ENCODE assay signal across 19 cellular contexts in genomic region chr2:13227543-13227942, GRCh38.
DNase-seq lines count a peak whose midpoint lies in the region; TF ChIP-seq lines count a peak whose summit lies in the region.
"Had no signal": no experiment of that assay in that cellular context is flagged by ENCODE, and none has a peak within 500 bp of the region (broad histone marks: within the 10 kb centered on the region; RNA-seq: fewer than 3 reads in every experiment).

No MANE protein-coding gene starts in this region.

- H3K9me3 Mint-ChIP-seq in activated naive CD4-positive, alpha-beta T cell treated with anti-CD3 and anti-CD28 coated beads for 36 hours = no peaks in the 10 kb centered on the region
- H3K9me3 Mint-ChIP-seq: activated naive CD8-positive, alpha-beta T cell treated with anti-CD3 and anti-CD28 coated beads, Interleukin-2, amount 50 U/mL, for 24 hours; type B pancreatic cell had no signal

- peak overlapping the region; percentile 64; the same call in 1 of the 2 replicates for H3K27ac ChIP-seq in VCaP
- H3K27ac ChIP-seq: brain microvascular endothelial cell, colonic mucosa, right lobe of liver had no signal

- no peaks in the 10 kb centered on the region for H3K4me1 Mint-ChIP-seq in activated naive CD4-positive, alpha-beta T cell treated with anti-CD3 and anti-CD28 coated beads for 36 hours (ENCODE audit: low read depth)
- H3K4me1 Mint-ChIP-seq: activated naive CD8-positive, alpha-beta T cell treated with anti-CD3 and anti-CD28 coated beads, Interleukin-2, amount 50 U/mL, for 24 hours; CD8-positive, alpha-beta memory T cell; naive B cell had no signal

- H3K36me3 Mint-ChIP-seq in activated naive CD4-positive, alpha-beta T cell treated with anti-CD3 and anti-CD28 coated beads for 36 hours (ENCODE audit: low read depth) = no peaks in the 10 kb centered on the region
- H3K36me3 Mint-ChIP-seq: CD8-positive, alpha-beta memory T cell; naive B cell; type B pancreatic cell had no signal

- H3K27ac Mint-ChIP-seq in activated naive CD4-positive, alpha-beta T cell treated with anti-CD3 and anti-CD28 coated beads for 36 hours = no peak overlapping the region
- H3K27ac Mint-ChIP-seq: activated naive CD8-positive, alpha-beta T cell treated with anti-CD3 and anti-CD28 coated beads, Interleukin-2, amount 50 U/mL, for 24 hours; naive B cell; type B pancreatic cell had no signal

- peak; percentile 49 for DNase-seq in COR-L47 (lab: John Stamatoyannopoulos, UW)
- DNase-seq in NCI-H1105 treated with DMSO at 0.1 percent for 48 hours (lab: John Stamatoyannopoulos, UW) = peak; percentile 83
- peak; percentile 45 for DNase-seq in NCI-H510A (lab: John Stamatoyannopoulos, UW)
- no peak for DNase-seq in activated naive CD4-positive, alpha-beta T cell treated with anti-CD3 and anti-CD28 coated beads for 36 hours
- no peak for DNase-seq in NCI-H146 treated with DMSO at 0.1 percent for 48 hours (lab: John Stamatoyannopoulos, UW; ENCODE audit: unreplicated experiment)
- DNase-seq in AML-193 (lab: John Stamatoyannopoulos, UW) = no peak
- DNase-seq in A172 (ENCODE audit: low spot score) = no peak
- DNase-seq: activated CD4-positive, CD25-positive, alpha-beta regulatory T cell; activated naive CD8-positive, alpha-beta T cell treated with anti-CD3 and anti-CD28 coated beads, Interleukin-2, amount 50 U/mL, for 24 hours; brain microvascular endothelial cell; CD8-positive, alpha-beta memory T cell; colonic mucosa; KG1; naive B cell; right lobe of liver; stimulated activated naive CD8-positive, alpha-beta T cell treated with anti-CD3 and anti-CD28 coated beads, Interleukin-15, Interleukin-2, amounts not matched to agents 100 U/mL and 50 U/mL, for 24 hours; T-helper 2 cell had no signal

- intact Hi-C loops in activated naive CD4-positive, alpha-beta T cell treated with anti-CD3 and anti-CD28 coated beads for 36 hours (cut with micrococcal nuclease) = no loop called here

- no peak for TF ChIP-seq CTCF in VCaP (conservative IDR thresholded peaks at IDR 0.05)

- no peak overlapping the region for H3K4me3 Mint-ChIP-seq in activated naive CD4-positive, alpha-beta T cell treated with anti-CD3 and anti-CD28 coated beads for 36 hours
- H3K4me3 Mint-ChIP-seq: activated naive CD8-positive, alpha-beta T cell treated with anti-CD3 and anti-CD28 coated beads, Interleukin-2, amount 50 U/mL, for 24 hours; CD8-positive, alpha-beta memory T cell; naive B cell; type B pancreatic cell had no signal

- peaks cover 14% of the 10 kb centered on the region for H3K27me3 Mint-ChIP-seq in activated naive CD4-positive, alpha-beta T cell treated with anti-CD3 and anti-CD28 coated beads for 36 hours (ENCODE audit: low read depth)
- H3K27me3 Mint-ChIP-seq: CD8-positive, alpha-beta memory T cell had no signal

- CTCF ChIA-PET in activated naive CD4-positive, alpha-beta T cell treated with anti-CD3 and anti-CD28 coated beads for 36 hours (lab: Charles Lee) = no interaction called here

Comparison
In these comparisons a context has a peak if more than half of its experiments do, and no peak if none do; other contexts are left out.
1. DNase-seq: peak in COR-L47 (single experiment), NCI-H1105 treated with DMSO at 0.1 percent for 48 hours (single experiment) and NCI-H510A (single experiment); none in activated naive CD4-positive, alpha-beta T cell treated with anti-CD3 and anti-CD28 coated beads for 36 hours (single experiment), NCI-H146 treated with DMSO at 0.1 percent for 48 hours (single experiment), AML-193 (0 of 2) and A172 (single experiment).